In the genomic region with DNA sequence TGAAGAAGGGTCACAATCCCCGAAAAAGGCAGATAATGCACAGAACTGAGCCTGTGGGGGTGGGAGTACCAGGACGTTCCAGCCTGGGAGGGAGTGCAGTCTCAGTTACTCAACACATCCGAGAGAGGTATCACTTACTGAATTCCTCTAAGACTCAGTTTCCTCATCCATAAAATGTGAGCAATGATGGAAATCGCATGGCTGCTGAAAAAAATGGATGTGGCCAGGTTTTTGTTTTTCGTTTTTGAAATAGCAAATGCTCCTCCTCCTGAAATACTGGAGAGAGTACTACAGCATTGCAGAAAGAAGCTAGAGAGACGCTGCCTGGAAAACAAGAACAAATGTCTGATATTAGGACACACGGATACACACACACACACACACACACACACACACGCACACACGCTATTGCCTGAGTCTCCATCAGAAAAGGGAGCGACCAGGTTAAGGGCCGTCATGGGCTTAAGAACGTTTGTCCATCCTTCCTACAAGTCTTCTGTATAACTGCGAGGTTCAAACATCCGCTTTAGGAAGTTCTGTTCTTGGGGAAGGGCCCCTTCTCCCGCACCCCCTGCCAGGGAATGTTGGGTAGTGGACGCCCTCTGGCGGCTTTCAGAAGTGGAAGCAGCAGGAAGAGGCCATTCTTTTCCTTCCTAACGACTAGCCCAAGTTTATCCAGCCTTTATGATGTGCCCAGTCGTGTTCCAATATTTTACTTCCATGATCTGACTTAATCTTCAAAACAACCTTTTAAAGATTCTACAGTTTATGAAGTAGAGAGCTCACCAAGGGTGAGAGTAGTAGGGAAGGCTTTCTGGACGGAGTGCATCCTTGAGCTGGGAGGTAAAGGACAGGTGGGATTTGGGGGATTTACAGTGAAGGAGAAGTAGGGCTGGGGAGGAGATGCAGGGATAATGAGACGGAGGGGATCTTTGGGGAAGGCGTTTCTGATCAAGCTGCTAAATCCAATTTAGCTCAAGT, we compare ENCODE assay signal across 9 cellular contexts. TPM values are rescaled to one million over a fixed set of nuclear protein-coding genes. Genes with fewer than 3 reads are reported as not detected.
DNase-seq lines count a peak whose midpoint lies in the region; ATAC-seq and TF ChIP-seq lines count a peak whose summit lies in the region.
"Had no signal": no experiment of that assay in that cellular context is flagged by ENCODE, and none has a peak within 500 bp of the region (broad histone marks: within the 10 kb centered on the region; RNA-seq: fewer than 3 reads in every experiment).

No MANE protein-coding gene starts in this region.

- peak overlapping the region; percentile 96 for H3K27ac ChIP-seq in left ventricle myocardium inferior (replicated peaks)

- H3K4me1 Mint-ChIP-seq in HFFc6 (ENCODE audit: low read depth) = peaks cover 44% of the 10 kb centered on the region

- H3K36me3 ChIP-seq in left ventricle myocardium inferior = peaks cover 18% of the 10 kb centered on the region

- peak overlapping the region; percentile 90 for H3K4me3 ChIP-seq in left ventricle myocardium inferior

- H3K4me3 Mint-ChIP-seq in HFFc6 = peak overlapping the region; percentile 84
- H3K4me3 Mint-ChIP-seq: activated T-cell treated with anti-CD3 and anti-CD28 coated beads, Interleukin-2, amount 50 U/mL, for 4 hours had no signal

- peak overlapping the region; percentile 58 for H3K27ac Mint-ChIP-seq in HFFc6

- peaks cover 1% of the 10 kb centered on the region for H3K27me3 Mint-ChIP-seq in HFFc6 (ENCODE audit: insufficient read depth)

- H3K27me3 ChIP-seq in left ventricle myocardium inferior (ENCODE audit: low read depth) = peaks cover 11% of the 10 kb centered on the region

- H3K9me3 ChIP-seq in left ventricle myocardium inferior (replicated peaks) = no peaks in the 10 kb centered on the region

- ATAC-seq in HG03139 (IDR thresholded peaks at IDR 0.05; ENCODE audit: unreplicated experiment) (no peak), HG03432 (IDR thresholded peaks at IDR 0.05; ENCODE audit: unreplicated experiment) (no peak)

- no peaks in the 10 kb centered on the region for H3K9me3 Mint-ChIP-seq in HFFc6
- H3K9me3 Mint-ChIP-seq: activated T-cell treated with anti-CD3 and anti-CD28 coated beads, Interleukin-2, amount 50 U/mL, for 4 hours had no signal

- peak; percentile 85 for DNase-seq in D341Med (ENCODE audit: low spot score)
- DNase-seq in HFFc6 = peak; percentile 69
- peak; percentile 61 for DNase-seq in NCI-H748 treated with DMSO at 0.1 percent for 48 hours (lab: John Stamatoyannopoulos, UW)
- peak in 44 of 56 donors; percentile 15 to 80 (median 53) for DNase-seq in amygdala (lab: John Stamatoyannopoulos, UW)
- peak; percentile 74 for DNase-seq in left ventricle myocardium inferior
- DNase-seq in pons (ENCODE audit: low spot score) = peak; percentile 88
- DNase-seq: activated T-cell treated with anti-CD3 and anti-CD28 coated beads, Interleukin-2, amount 50 U/mL, for 4 hours had no signal

- intact Hi-C loops in left ventricle myocardium inferior (cut with micrococcal nuclease) = loop anchor here (2.0 kb wide), 1 partner anchor 17 kb away; no protein-coding TSS in a partner anchor

- peaks cover 15% of the 10 kb centered on the region; the same call in 1 of the 2 replicates for H3K36me3 Mint-ChIP-seq in HFFc6 (ENCODE audit: low read depth)

- peaks cover 49% of the 10 kb centered on the region for H3K4me1 ChIP-seq in left ventricle myocardium inferior

- TF ChIP-seq CTCF in HFFc6 (IDR thresholded peaks at IDR 0.05) (peak; percentile 90), left ventricle myocardium inferior (IDR thresholded peaks at IDR 0.05; ENCODE audit: borderline replicate concordance) (peak; percentile 89)

RNA-seq across cellular contexts. Expression of a gene that starts 0.7 kb away (rescaled TPM):
- total RNA-seq in HFFc6 (2021; fragmentation: NEBNext Ultra II Directional; extraction: Animal tissue kit (Norgen Biotek cat#: 25700)) = 100 to 1,000 TPM; 106 to 126 (median 116) TPM
- total RNA-seq in left ventricle myocardium inferior = 164 TPM

RNA-seq across cellular contexts. Expression of a gene that starts 27.5 kb away (rescaled TPM):
- total RNA-seq in HFFc6 (2021; fragmentation: NEBNext Ultra II Directional; extraction: Animal tissue kit (Norgen Biotek cat#: 25700)) = 10 to 100 TPM; 55.9 to 70.4 (median 59.2) TPM
- 0.60 TPM for total RNA-seq in left ventricle myocardium inferior

RNA-seq across cellular contexts. Expression of a gene that starts 36.0 kb away (rescaled TPM):
- total RNA-seq in HFFc6 (2021; fragmentation: NEBNext Ultra II Directional; extraction: Animal tissue kit (Norgen Biotek cat#: 25700)) = not detected
- 0.05 TPM for total RNA-seq in left ventricle myocardium inferior
- total RNA-seq: activated T-cell treated with anti-CD3 and anti-CD28 coated beads, Interleukin-2, amount 50 U/mL, for 4 hours had no signal

RNA-seq across cellular contexts. Expression of a gene that starts 50.4 kb away (rescaled TPM):
- 10 to 100 TPM; 11.2 to 16.0 (median 13.9) TPM for total RNA-seq in HFFc6 (2021; fragmentation: NEBNext Ultra II Directional; extraction: Animal tissue kit (Norgen Biotek cat#: 25700))
- 18.1 TPM for total RNA-seq in left ventricle myocardium inferior

RNA-seq across cellular contexts. Expression of a gene that starts 50.7 kb away (rescaled TPM):
- 10 to 100 TPM; 16.2 to 26.9 (median 20.6) TPM for total RNA-seq in HFFc6 (2021; fragmentation: NEBNext Ultra II Directional; extraction: Animal tissue kit (Norgen Biotek cat#: 25700))
- total RNA-seq in left ventricle myocardium inferior = 11.5 TPM

Comparison
In these comparisons a context has a peak if more than half of its experiments do, and no peak if none do; other contexts are left out.
1. RNA of a gene that starts 27.5 kb away (total RNA-seq): 55.9 to 70.4 TPM in HFFc6; 0.60 TPM in left ventricle myocardium inferior (single experiment); every median in the first group is over 10 times any median in the second.
2. Peak in every context shown above with its lines, with median percentiles within 50 percentile points of each other: DNase-seq.